In the genomic region with DNA sequence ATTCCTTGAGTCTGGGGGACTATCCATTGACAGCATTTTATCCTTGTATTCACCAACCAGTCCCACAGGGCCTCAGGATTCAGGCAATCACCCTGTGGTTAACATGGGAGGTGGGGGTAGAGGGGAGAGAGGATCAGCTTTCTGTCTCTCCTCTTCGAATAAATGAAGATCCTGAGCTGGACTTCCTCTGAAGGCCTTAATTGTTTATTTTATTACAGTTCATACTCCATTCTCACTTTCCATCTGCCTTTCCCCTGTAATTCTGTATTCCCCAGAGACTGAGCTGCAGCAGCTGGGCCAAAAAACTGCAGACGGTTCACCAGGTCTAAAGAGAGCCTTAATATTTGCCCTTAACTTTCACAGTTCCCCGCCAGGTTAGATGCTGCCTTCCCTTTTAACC, we compare ENCODE assay signal across 18 cellular contexts. TPM values are rescaled to one million over a fixed set of nuclear protein-coding genes. Genes with fewer than 3 reads are reported as not detected.
DNase-seq lines count a peak whose midpoint lies in the region; ATAC-seq and TF ChIP-seq lines count a peak whose summit lies in the region.
"Had no signal": no experiment of that assay in that cellular context is flagged by ENCODE, and none has a peak within 500 bp of the region (broad histone marks: within the 10 kb centered on the region; RNA-seq: fewer than 3 reads in every experiment).

No MANE protein-coding gene starts in this region.

- intact Hi-C loops in gastrocnemius medialis (cut with DNase I; ENCODE audit: low total_unique reads), result no loop called here

- ATAC-seq in HG03342 (IDR thresholded peaks at IDR 0.05; ENCODE audit: unreplicated experiment) (no peak), gastrocnemius medialis (no peak)
- ATAC-seq: lower lobe of right lung, WTC11 had no signal

- TF ChIP-seq CTCF in choroid plexus epithelial cell (conservative IDR thresholded peaks at IDR 0.05; ENCODE audit: low read depth, low read length), result no peak
- no peak for TF ChIP-seq CTCF in gastrocnemius medialis (IDR thresholded peaks at IDR 0.05 in 4 of 5, conservative IDR thresholded peaks at IDR 0.05 in 1 of 5)

- H3K36me3 ChIP-seq in gastrocnemius medialis, result no peaks in the 10 kb centered on the region
- H3K36me3 ChIP-seq: colonic mucosa, lower lobe of right lung had no signal

- no peaks in the 10 kb centered on the region for H3K9me3 ChIP-seq in gastrocnemius medialis
- H3K9me3 ChIP-seq: colonic mucosa, lower lobe of right lung had no signal

- TF ChIP-seq POLR2A in gastrocnemius medialis (IDR thresholded peaks at IDR 0.05), result no peak

- DNase-seq in NCI-H748 (lab: John Stamatoyannopoulos, UW; ENCODE audit: unreplicated experiment) (peak; percentile 2), NCI-H748 treated with DMSO at 0.1 percent for 48 hours (lab: John Stamatoyannopoulos, UW) (no peak), NCI-H2171 treated with DMSO at 0.1 percent for 48 hours (lab: John Stamatoyannopoulos, UW) (peak; percentile 100), choroid plexus epithelial cell (ENCODE audit: low read depth) (peak; percentile 59), substantia nigra (lab: John Stamatoyannopoulos, UW) (no peak), gastrocnemius medialis (no peak), HK-2 (ENCODE audit: unreplicated experiment) (no peak)
- DNase-seq: 8988T; aorta; colonic mucosa; lower lobe of right lung; naive B cell; stimulated activated naive CD4-positive, alpha-beta T cell treated with Interleukin-2 at 50 U/mL for 16 hours had no signal

- H3K27ac ChIP-seq in substantia nigra (ENCODE audit: low read depth, low read length, poor library complexity, severe bottlenecking), result peak overlapping the region; percentile 20
- no peak overlapping the region for H3K27ac ChIP-seq in gastrocnemius medialis
- H3K27ac ChIP-seq: C4-2B, colonic mucosa, KMS-11, lower lobe of right lung had no signal

- H3K27me3 ChIP-seq in gastrocnemius medialis, result no peaks in the 10 kb centered on the region
- H3K27me3 ChIP-seq: colonic mucosa had no signal

- H3K4me1 ChIP-seq in gastrocnemius medialis, result peaks cover 4% of the 10 kb centered on the region in 2 donors
- H3K4me1 ChIP-seq: colonic mucosa had no signal

- no peak overlapping the region for H3K4me3 ChIP-seq in choroid plexus epithelial cell (ENCODE audit: low read depth, low read length)
- no peak overlapping the region for H3K4me3 ChIP-seq in gastrocnemius medialis
- H3K4me3 ChIP-seq: colonic mucosa, lower lobe of right lung had no signal

- in situ Hi-C loops in gastrocnemius medialis (cut with MboI; ENCODE audit: low sequenced_read_pairs in 4 of 4), result no loop called here

RNA-seq across cellular contexts. Expression of a gene that starts 11.9 kb away (rescaled TPM):
- not detected for total RNA-seq in gastrocnemius medialis
- total RNA-seq: aorta, posterior vena cava had no signal

RNA-seq across cellular contexts. Expression of a gene that starts 23.9 kb away (rescaled TPM):
- total RNA-seq in gastrocnemius medialis, result not detected
- total RNA-seq: aorta, colonic mucosa, posterior vena cava, WTC11 had no signal

RNA-seq across cellular contexts. Expression of a gene that starts 31.8 kb away (rescaled TPM):
- total RNA-seq in gastrocnemius medialis, result 10 to 100 TPM in 1 of 4 donors, 1 to 10 TPM in 3; 6.3 to 13.3 (median 9.0) TPM

Comparison
In these comparisons a context has a peak if more than half of its experiments do, and no peak if none do; other contexts are left out.
1. DNase-seq: peak in NCI-H748 (single experiment), NCI-H2171 treated with DMSO at 0.1 percent for 48 hours (single experiment) and choroid plexus epithelial cell (single experiment); none in NCI-H748 treated with DMSO at 0.1 percent for 48 hours (single experiment), substantia nigra (0 of 49), gastrocnemius medialis (0 of 2) and HK-2 (single experiment).